In genomic region chr18:49100226-49100968, GRCh38 we compare ENCODE assay signal across 1 cellular context.
TF ChIP-seq lines count a peak whose summit lies in the region.

No MANE protein-coding gene starts in this region.

TF ChIP-seq in IMR-90, 13 proteins besides CTCF, POLR2A, EP300 and RAD21:
- TF ChIP-seq MAZ (IDR thresholded peaks at IDR 0.05; ENCODE audit: borderline replicate concordance, low read depth, low read length): no peak
- TF ChIP-seq MXI1 (IDR thresholded peaks at IDR 0.05; ENCODE audit: borderline replicate concordance, low read depth, low read length): no peak
- TF ChIP-seq CHD1 (IDR thresholded peaks at IDR 0.05; ENCODE audit: low read depth, low read length): no peak
- no peak for TF ChIP-seq SMC3 (IDR thresholded peaks at IDR 0.05; ENCODE audit: low read depth, low read length)
- no peak for TF ChIP-seq MAFK (IDR thresholded peaks at IDR 0.05; ENCODE audit: low read depth, low read length)
